ENCODE assay signal across 2 cellular contexts in the genomic region with DNA sequence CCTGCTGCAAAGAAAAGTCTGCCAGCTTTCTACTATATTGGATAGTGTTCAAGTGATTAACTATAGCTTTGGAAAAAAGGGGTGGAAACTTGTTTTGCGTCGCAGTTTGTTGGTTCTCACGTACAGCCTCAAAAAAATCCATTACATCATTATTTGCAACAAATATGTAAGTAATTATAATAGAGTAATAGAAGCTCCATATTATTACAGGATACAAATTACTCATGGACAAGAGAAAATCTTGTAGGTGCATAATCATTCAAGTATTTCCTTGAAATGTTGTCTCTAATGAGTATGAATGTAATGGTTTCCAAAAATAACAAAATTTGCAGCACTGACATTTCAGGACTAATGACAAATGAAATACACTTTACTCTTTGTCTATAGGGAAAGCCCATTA.
A peak's percentile ranks its signal among the peaks of the same experiment; 100 is the strongest.
TF ChIP-seq lines count a peak whose summit lies in the region.

No MANE protein-coding gene starts in this region.

TF ChIP-seq in SK-N-SH, 30 proteins besides CTCF, POLR2A, EP300 and RAD21 (continued from another document):
- TF ChIP-seq NFIC (IDR thresholded peaks at IDR 0.05; ENCODE audit: borderline replicate concordance): peak; percentile 40; the same call in 1 of the 2 replicates
- TF ChIP-seq TEAD4 (IDR thresholded peaks at IDR 0.05; ENCODE audit: borderline replicate concordance, insufficient read depth): no peak

TF ChIP-seq in SK-N-SH treated with all-trans-retinoic acid at 6 μM for 48 hours, 23 proteins besides CTCF, POLR2A, EP300 and RAD21 (continued from another document):
- TF ChIP-seq ZFP3 (CRISPR knock-in tag; IDR thresholded peaks at IDR 0.05) (no peak), ZNF70 (CRISPR knock-in tag; IDR thresholded peaks at IDR 0.05) (no peak), ESRRG (CRISPR knock-in tag; IDR thresholded peaks at IDR 0.05) (no peak), OSR1 (CRISPR knock-in tag; IDR thresholded peaks at IDR 0.05) (no peak)
- TF ChIP-seq, protein P1, sequence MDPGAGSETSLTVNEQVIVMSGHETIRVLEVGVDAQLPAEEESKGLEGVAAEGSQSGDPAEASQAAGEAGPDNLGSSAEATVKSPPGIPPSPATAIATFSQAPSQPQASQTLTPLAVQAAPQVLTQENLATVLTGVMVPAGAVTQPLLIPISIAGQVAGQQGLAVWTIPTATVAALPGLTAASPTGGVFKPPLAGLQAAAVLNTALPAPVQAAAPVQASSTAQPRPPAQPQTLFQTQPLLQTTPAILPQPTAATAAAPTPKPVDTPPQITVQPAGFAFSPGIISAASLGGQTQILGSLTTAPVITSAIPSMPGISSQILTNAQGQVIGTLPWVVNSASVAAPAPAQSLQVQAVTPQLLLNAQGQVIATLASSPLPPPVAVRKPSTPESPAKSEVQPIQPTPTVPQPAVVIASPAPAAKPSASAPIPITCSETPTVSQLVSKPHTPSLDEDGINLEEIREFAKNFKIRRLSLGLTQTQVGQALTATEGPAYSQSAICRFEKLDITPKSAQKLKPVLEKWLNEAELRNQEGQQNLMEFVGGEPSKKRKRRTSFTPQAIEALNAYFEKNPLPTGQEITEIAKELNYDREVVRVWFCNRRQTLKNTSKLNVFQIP (CRISPR knock-in tag; IDR thresholded peaks at IDR 0.05; ENCODE audit: borderline replicate concordance, low read depth): no peak
- TF ChIP-seq, protein P2, sequence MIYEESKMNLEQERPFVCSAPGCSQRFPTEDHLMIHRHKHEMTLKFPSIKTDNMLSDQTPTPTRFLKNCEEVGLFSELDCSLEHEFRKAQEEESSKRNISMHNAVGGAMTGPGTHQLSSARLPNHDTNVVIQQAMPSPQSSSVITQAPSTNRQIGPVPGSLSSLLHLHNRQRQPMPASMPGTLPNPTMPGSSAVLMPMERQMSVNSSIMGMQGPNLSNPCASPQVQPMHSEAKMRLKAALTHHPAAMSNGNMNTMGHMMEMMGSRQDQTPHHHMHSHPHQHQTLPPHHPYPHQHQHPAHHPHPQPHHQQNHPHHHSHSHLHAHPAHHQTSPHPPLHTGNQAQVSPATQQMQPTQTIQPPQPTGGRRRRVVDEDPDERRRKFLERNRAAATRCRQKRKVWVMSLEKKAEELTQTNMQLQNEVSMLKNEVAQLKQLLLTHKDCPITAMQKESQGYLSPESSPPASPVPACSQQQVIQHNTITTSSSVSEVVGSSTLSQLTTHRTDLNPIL (CRISPR knock-in tag; IDR thresholded peaks at IDR 0.05; ENCODE audit: low read depth): no peak
- TF ChIP-seq, protein P3, sequence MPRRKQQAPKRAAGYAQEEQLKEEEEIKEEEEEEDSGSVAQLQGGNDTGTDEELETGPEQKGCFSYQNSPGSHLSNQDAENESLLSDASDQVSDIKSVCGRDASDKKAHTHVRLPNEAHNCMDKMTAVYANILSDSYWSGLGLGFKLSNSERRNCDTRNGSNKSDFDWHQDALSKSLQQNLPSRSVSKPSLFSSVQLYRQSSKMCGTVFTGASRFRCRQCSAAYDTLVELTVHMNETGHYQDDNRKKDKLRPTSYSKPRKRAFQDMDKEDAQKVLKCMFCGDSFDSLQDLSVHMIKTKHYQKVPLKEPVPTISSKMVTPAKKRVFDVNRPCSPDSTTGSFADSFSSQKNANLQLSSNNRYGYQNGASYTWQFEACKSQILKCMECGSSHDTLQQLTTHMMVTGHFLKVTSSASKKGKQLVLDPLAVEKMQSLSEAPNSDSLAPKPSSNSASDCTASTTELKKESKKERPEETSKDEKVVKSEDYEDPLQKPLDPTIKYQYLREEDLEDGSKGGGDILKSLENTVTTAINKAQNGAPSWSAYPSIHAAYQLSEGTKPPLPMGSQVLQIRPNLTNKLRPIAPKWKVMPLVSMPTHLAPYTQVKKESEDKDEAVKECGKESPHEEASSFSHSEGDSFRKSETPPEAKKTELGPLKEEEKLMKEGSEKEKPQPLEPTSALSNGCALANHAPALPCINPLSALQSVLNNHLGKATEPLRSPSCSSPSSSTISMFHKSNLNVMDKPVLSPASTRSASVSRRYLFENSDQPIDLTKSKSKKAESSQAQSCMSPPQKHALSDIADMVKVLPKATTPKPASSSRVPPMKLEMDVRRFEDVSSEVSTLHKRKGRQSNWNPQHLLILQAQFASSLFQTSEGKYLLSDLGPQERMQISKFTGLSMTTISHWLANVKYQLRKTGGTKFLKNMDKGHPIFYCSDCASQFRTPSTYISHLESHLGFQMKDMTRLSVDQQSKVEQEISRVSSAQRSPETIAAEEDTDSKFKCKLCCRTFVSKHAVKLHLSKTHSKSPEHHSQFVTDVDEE (CRISPR knock-in tag; IDR thresholded peaks at IDR 0.05): no peak
